In the genomic region with DNA sequence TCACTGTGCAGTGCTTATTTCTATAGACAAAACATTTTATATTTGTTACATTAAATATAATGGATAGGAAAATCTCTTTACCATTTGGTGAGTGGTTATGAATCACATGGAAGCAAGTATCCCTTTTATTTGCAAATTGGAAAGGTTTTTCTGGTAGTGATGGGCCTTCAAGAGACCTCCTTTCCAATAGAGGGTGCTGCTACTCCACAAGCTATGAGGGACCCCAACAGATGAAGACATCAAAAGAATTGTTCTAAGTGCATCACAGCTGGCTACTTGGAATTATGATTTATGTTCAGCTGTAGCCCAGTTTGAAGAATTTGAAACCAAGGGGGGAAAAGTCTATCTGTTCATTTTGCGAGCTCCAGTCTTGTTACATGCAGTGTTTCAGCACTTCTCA, we compare ENCODE assay signal across 20 cellular contexts.
DNase-seq lines count a peak whose midpoint lies in the region; ATAC-seq and TF ChIP-seq lines count a peak whose summit lies in the region.
"Had no signal": no experiment of that assay in that cellular context is flagged by ENCODE, and none has a peak within 500 bp of the region (broad histone marks: within the 10 kb centered on the region; RNA-seq: fewer than 3 reads in every experiment).

No MANE protein-coding gene starts in this region.

- H3K27ac Mint-ChIP-seq in T-helper 17 cell: no peak overlapping the region
- H3K27ac Mint-ChIP-seq: memory B cell had no signal

- H4K20me1 ChIP-seq in OCI-LY7 (ENCODE audit: insufficient read depth, low read length): no peaks in the 10 kb centered on the region
- H4K20me1 ChIP-seq: BLaER1 had no signal

- H3K4me1 Mint-ChIP-seq in T-helper 17 cell: no peaks in the 10 kb centered on the region
- H3K4me1 Mint-ChIP-seq: memory B cell had no signal

- no peak overlapping the region for H3K27ac ChIP-seq in OCI-LY7 (ENCODE audit: low read depth, low read length, poor library complexity, severe bottlenecking)
- H3K27ac ChIP-seq: BLaER1, testis had no signal

- no peaks in the 10 kb centered on the region for H3K9me2 ChIP-seq in OCI-LY7 (ENCODE audit: insufficient read depth, low read length)

- no peak overlapping the region for H3K4me2 ChIP-seq in OCI-LY7 (ENCODE audit: low read length)
- H3K4me2 ChIP-seq: BLaER1 had no signal

- ATAC-seq in esophagus mucosa (no peak), T-helper 17 cell (no peak)
- ATAC-seq: GM12878, HepG2, natural killer cell, Right ventricle myocardium inferior had no signal

- H3K4me1 ChIP-seq in OCI-LY7 (ENCODE audit: insufficient read depth, low read length, poor library complexity, severe bottlenecking): no peaks in the 10 kb centered on the region
- H3K4me1 ChIP-seq: BLaER1, testis had no signal

- no peaks in the 10 kb centered on the region for H3K36me3 Mint-ChIP-seq in T-helper 17 cell (ENCODE audit: low read depth)
- H3K36me3 Mint-ChIP-seq: memory B cell, natural killer cell had no signal

- no TSS peak for BruUV-seq in OCI-LY7 (replicated peaks; lab: Mats Ljungman, UMichigan)

- H3K4me3 Mint-ChIP-seq in T-helper 17 cell: no peak overlapping the region
- H3K4me3 Mint-ChIP-seq: memory B cell, natural killer cell had no signal

- H3K27me3 ChIP-seq in GM06990 (replicated peaks; ENCODE audit: control insufficient read depth, insufficient read depth, low read length): no peaks in the 10 kb centered on the region
- H3K27me3 ChIP-seq: BLaER1, testis had no signal

- H2AFZ ChIP-seq in OCI-LY7 (ENCODE audit: low read length): no peak overlapping the region

- DNase-seq in AG09319 (ENCODE audit: extremely low read depth, low read depth) (no peak), GM06990 (ENCODE audit: extremely low read depth, insufficient read length) (no peak), OCI-LY7 (ENCODE audit: low spot score) (peak; percentile 1), left kidney (ENCODE audit: low read depth, low spot score) (peak; percentile 1), T-helper 17 cell (no peak)
- DNase-seq in activated CD4-positive, alpha-beta T cell treated with anti-CD3 and anti-CD28 coated beads, Interleukin-2, amount 50 U/mL, for 48 hours: no peak
- DNase-seq: activated CD4-positive, alpha-beta T cell treated with anti-CD3 and anti-CD28 coated beads for 1 hour; activated effector memory CD4-positive, alpha-beta T cell treated with anti-CD3 and anti-CD28 coated beads, Interleukin-2, amount 50 U/mL, for 16 hours; amygdala; effector CD8-positive, alpha-beta T cell; EL; natural killer cell; testis had no signal

- H3K9me3 ChIP-seq in OCI-LY7 (ENCODE audit: low read length) (no peaks in the 10 kb centered on the region), T-helper 17 cell (ENCODE audit: control insufficient read depth, low read length, poor library complexity, severe bottlenecking) (no peaks in the 10 kb centered on the region)
- H3K9me3 ChIP-seq: BLaER1, testis had no signal

- intact Hi-C loops in OCI-LY7 (cut with micrococcal nuclease; ENCODE audit: unreplicated experiment): no loop called here

- H3K27me3 Mint-ChIP-seq in T-helper 17 cell: no peaks in the 10 kb centered on the region
- H3K27me3 Mint-ChIP-seq: central memory CD8-positive, alpha-beta T cell; memory B cell had no signal

- H3K79me2 ChIP-seq in OCI-LY7 (ENCODE audit: insufficient read depth, low read depth, low read length): no peaks in the 10 kb centered on the region

- POLR2A ChIA-PET in OCI-LY7 (lab: Charles Lee): no interaction called here

- CTCF ChIA-PET in OCI-LY7 (lab: Charles Lee; ENCODE audit: unreplicated experiment): no interaction called here

- H3K4me3 ChIP-seq in GM06990 (replicated peaks; ENCODE audit: low read depth, low read length): no peak overlapping the region
- no peak overlapping the region for H3K4me3 ChIP-seq in OCI-LY7 (ENCODE audit: low read depth, low read length, poor library complexity, severe bottlenecking)
- H3K4me3 ChIP-seq: BLaER1, GM12878, testis had no signal

- H3K36me3 ChIP-seq in GM06990 (ENCODE audit: control insufficient read depth, insufficient read depth, low read length) (no peaks in the 10 kb centered on the region), OCI-LY7 (ENCODE audit: insufficient read depth, low read length) (no peaks in the 10 kb centered on the region)
- H3K36me3 ChIP-seq: BLaER1 had no signal

- TF ChIP-seq CTCF in AG09319 (IDR thresholded peaks at IDR 0.05; ENCODE audit: low read depth, low read length): peak; percentile 36
- TF ChIP-seq CTCF in GM06990 (IDR thresholded peaks at IDR 0.05; ENCODE audit: insufficient read depth, low read length, poor library complexity, severe bottlenecking): peak; percentile 16
- peak; percentile 40 for TF ChIP-seq CTCF in OCI-LY7 (conservative IDR thresholded peaks at IDR 0.05; ENCODE audit: low read length)

Comparison
In these comparisons a context has a peak if more than half of its experiments do, and no peak if none do; other contexts are left out.
1. DNase-seq: peak in OCI-LY7 (single experiment) and left kidney (single experiment); none in AG09319 (single experiment), GM06990 (single experiment), activated CD4-positive, alpha-beta T cell treated with anti-CD3 and anti-CD28 coated beads, Interleukin-2, amount 50 U/mL, for 48 hours (0 of 2) and T-helper 17 cell (0 of 3).
2. Peak in every context shown above with its lines, with median percentiles within 50 percentile points of each other: CTCF ChIP-seq.